In the genomic region with DNA sequence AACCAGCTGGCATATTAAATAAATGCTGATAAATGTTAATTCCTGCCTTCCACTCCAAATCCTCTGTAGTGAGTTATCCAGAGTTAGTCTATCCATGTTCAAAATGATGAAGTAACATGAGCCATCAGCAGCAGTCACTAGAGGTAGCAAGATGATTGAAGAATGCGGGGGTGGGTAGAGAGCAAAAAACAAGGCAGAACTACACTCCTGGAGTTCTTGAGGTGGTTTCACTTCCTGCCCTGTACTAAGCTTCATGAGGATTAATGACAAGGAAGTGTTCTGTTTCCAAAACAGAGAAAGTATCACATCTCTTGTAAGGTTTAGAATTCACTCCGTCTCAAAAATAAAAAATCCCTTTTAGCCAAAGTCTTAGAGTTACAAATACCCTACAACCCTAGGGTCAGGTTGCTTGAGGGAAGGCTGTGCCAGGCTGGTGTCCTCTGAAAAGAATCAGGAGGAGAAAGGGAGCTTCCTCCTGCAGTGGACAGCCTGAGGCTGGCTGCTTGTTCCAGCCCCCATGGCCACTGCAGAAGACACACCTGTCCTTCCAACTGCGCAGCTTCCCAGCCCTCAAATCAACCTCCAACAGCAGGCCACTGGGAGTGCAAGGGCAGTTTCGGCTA, we compare ENCODE assay signal across 8 cellular contexts.
A peak's percentile ranks its signal among the peaks of the same experiment; 100 is the strongest.
DNase-seq lines count a peak whose midpoint lies in the region; ATAC-seq lines count a peak whose summit lies in the region.

No MANE protein-coding gene starts in this region.

- H3K4me3 Mint-ChIP-seq in activated T-cell treated with anti-CD3 and anti-CD28 coated beads, Interleukin-2, amount 50 U/mL, for 4 hours = no peak overlapping the region
- no peak overlapping the region for H3K4me3 Mint-ChIP-seq in activated naive CD8-positive, alpha-beta T cell treated with anti-CD3 and anti-CD28 coated beads, Interleukin-2, amount 10 ng/mL, durations not matched to agents 7 days and 5 days
- H3K4me3 Mint-ChIP-seq in stimulated activated naive B cell treated with anti-CD40 and anti-IgM and Interleukin-4, amounts not matched to agents 10 μg/mL and 1 μg/mL and 100 μg/mL, for 72 hours = peak overlapping the region in 1 of 2 donors; percentile 2

- peak; percentile 59 to 70 for ATAC-seq in activated T-cell treated with anti-CD3 and anti-CD28 coated beads, Interleukin-2, amount 50 U/mL, for 4 hours
- ATAC-seq in HG03442 (IDR thresholded peaks at IDR 0.05; ENCODE audit: unreplicated experiment) = peak; percentile 81
- ATAC-seq in activated naive CD8-positive, alpha-beta T cell treated with anti-CD3 and anti-CD28 coated beads, Interleukin-2, amount 10 ng/mL, durations not matched to agents 7 days and 5 days (ENCODE audit: low read depth) = peak; percentile 47
- ATAC-seq in stimulated activated naive B cell treated with anti-CD40 and anti-IgM and Interleukin-4, amounts not matched to agents 10 μg/mL and 1 μg/mL and 100 μg/mL, for 72 hours (replicated peaks) = peak; percentile 97 to 98

- H3K9me3 Mint-ChIP-seq in activated T-cell treated with anti-CD3 and anti-CD28 coated beads, Interleukin-2, amount 50 U/mL, for 4 hours = no peaks in the 10 kb centered on the region
- H3K9me3 Mint-ChIP-seq in activated naive CD8-positive, alpha-beta T cell treated with anti-CD3 and anti-CD28 coated beads, Interleukin-2, amount 10 ng/mL, durations not matched to agents 7 days and 5 days = no peaks in the 10 kb centered on the region
- no peaks in the 10 kb centered on the region for H3K9me3 Mint-ChIP-seq in stimulated activated naive B cell treated with anti-CD40 and anti-IgM and Interleukin-4, amounts not matched to agents 10 μg/mL and 1 μg/mL and 100 μg/mL, for 72 hours

- DNase-seq in activated T-cell treated with anti-CD3 and anti-CD28 coated beads, Interleukin-2, amount 50 U/mL, for 4 hours = no peak
- no peak for DNase-seq in activated T-cell treated with anti-CD3 and anti-CD28 coated beads for 4 hours
- no peak for DNase-seq in activated naive CD8-positive, alpha-beta T cell treated with anti-CD3 and anti-CD28 coated beads, Interleukin-2, amount 10 ng/mL, durations not matched to agents 7 days and 5 days
- peak; percentile 35 for DNase-seq in stimulated activated naive B cell treated with anti-CD40 and anti-IgM and Interleukin-4, amounts not matched to agents 10 μg/mL and 1 μg/mL and 100 μg/mL, for 72 hours
- no peak for DNase-seq in activated effector memory CD4-positive, alpha-beta T cell treated with anti-CD3 and anti-CD28 coated beads, Interleukin-2, amount 50 U/mL, for 16 hours
- DNase-seq in NK-92 (lab: John Stamatoyannopoulos, UW; ENCODE audit: unreplicated experiment) = no peak
- DNase-seq in occipital lobe (lab: John Stamatoyannopoulos, UW) = no peak

- H3K27me3 Mint-ChIP-seq in activated T-cell treated with anti-CD3 and anti-CD28 coated beads, Interleukin-2, amount 50 U/mL, for 4 hours (ENCODE audit: low read depth) = no peaks in the 10 kb centered on the region
- H3K27me3 Mint-ChIP-seq in activated naive CD8-positive, alpha-beta T cell treated with anti-CD3 and anti-CD28 coated beads, Interleukin-2, amount 10 ng/mL, durations not matched to agents 7 days and 5 days = no peaks in the 10 kb centered on the region
- H3K27me3 Mint-ChIP-seq in stimulated activated naive B cell treated with anti-CD40 and anti-IgM and Interleukin-4, amounts not matched to agents 10 μg/mL and 1 μg/mL and 100 μg/mL, for 72 hours = no peaks in the 10 kb centered on the region

- no peak overlapping the region for H3K27ac Mint-ChIP-seq in activated naive CD8-positive, alpha-beta T cell treated with anti-CD3 and anti-CD28 coated beads, Interleukin-2, amount 10 ng/mL, durations not matched to agents 7 days and 5 days
- peak overlapping the region; percentile 62 for H3K27ac Mint-ChIP-seq in stimulated activated naive B cell treated with anti-CD40 and anti-IgM and Interleukin-4, amounts not matched to agents 10 μg/mL and 1 μg/mL and 100 μg/mL, for 72 hours

- H3K36me3 Mint-ChIP-seq in activated T-cell treated with anti-CD3 and anti-CD28 coated beads, Interleukin-2, amount 50 U/mL, for 4 hours (ENCODE audit: insufficient read depth) = peaks cover 13% of the 10 kb centered on the region
- H3K36me3 Mint-ChIP-seq in activated naive CD8-positive, alpha-beta T cell treated with anti-CD3 and anti-CD28 coated beads, Interleukin-2, amount 10 ng/mL, durations not matched to agents 7 days and 5 days = peaks cover 7% of the 10 kb centered on the region
- peaks cover 4 to 12% of the 10 kb centered on the region in 2 donors for H3K36me3 Mint-ChIP-seq in stimulated activated naive B cell treated with anti-CD40 and anti-IgM and Interleukin-4, amounts not matched to agents 10 μg/mL and 1 μg/mL and 100 μg/mL, for 72 hours

- POLR2A ChIA-PET in activated naive CD8-positive, alpha-beta T cell treated with anti-CD3 and anti-CD28 coated beads, Interleukin-2, amount 10 ng/mL, durations not matched to agents 7 days and 5 days (lab: Charles Lee) = no interaction called here

- H3K4me1 Mint-ChIP-seq in activated T-cell treated with anti-CD3 and anti-CD28 coated beads, Interleukin-2, amount 50 U/mL, for 4 hours (ENCODE audit: low read depth) = peaks cover 19% of the 10 kb centered on the region
- peaks cover 14% of the 10 kb centered on the region for H3K4me1 Mint-ChIP-seq in activated naive CD8-positive, alpha-beta T cell treated with anti-CD3 and anti-CD28 coated beads, Interleukin-2, amount 10 ng/mL, durations not matched to agents 7 days and 5 days
- H3K4me1 Mint-ChIP-seq in stimulated activated naive B cell treated with anti-CD40 and anti-IgM and Interleukin-4, amounts not matched to agents 10 μg/mL and 1 μg/mL and 100 μg/mL, for 72 hours = peaks cover 21 to 37% of the 10 kb centered on the region in 2 donors

Comparison
In these comparisons a context has a peak if more than half of its experiments do, and no peak if none do; other contexts are left out.
1. ATAC-seq: peak in every context shown above with its lines; median percentile 98 in stimulated activated naive B cell treated with anti-CD40 and anti-IgM and Interleukin-4, amounts not matched to agents 10 μg/mL and 1 μg/mL and 100 μg/mL, for 72 hours; 81 in HG03442; 64 in activated T-cell treated with anti-CD3 and anti-CD28 coated beads, Interleukin-2, amount 50 U/mL, for 4 hours; 47 in activated naive CD8-positive, alpha-beta T cell treated with anti-CD3 and anti-CD28 coated beads, Interleukin-2, amount 10 ng/mL, durations not matched to agents 7 days and 5 days.